18 cellular contexts compared by ENCODE assay signal in genomic region chr16:60107467-60107866, GRCh38.
DNase-seq lines count a peak whose midpoint lies in the region; ATAC-seq, FAIRE-seq and TF ChIP-seq lines count a peak whose summit lies in the region.
"Had no signal": no experiment of that assay in that cellular context is flagged by ENCODE, and none has a peak within 500 bp of the region (broad histone marks: within the 10 kb centered on the region; RNA-seq: fewer than 3 reads in every experiment).

No MANE protein-coding gene starts in this region.

- no peak for TF ChIP-seq POLR2A in heart left ventricle (IDR thresholded peaks at IDR 0.05)

- no peak overlapping the region for H3K27ac ChIP-seq in heart left ventricle
- H3K27ac ChIP-seq: VCaP had no signal

- H3K4me1 ChIP-seq in heart left ventricle, result peaks cover 0 to 7% (median 0%) of the 10 kb centered on the region in 12 donors

- H3K9me3 ChIP-seq in heart left ventricle, result peaks cover 0 to 4% (median 0%) of the 10 kb centered on the region in 12 donors

- no peak for FAIRE-seq in RCC 7860 (lab: Jason Lieb, UNC)
- FAIRE-seq: GM12892 had no signal

- no peaks in the 10 kb centered on the region for H3K27me3 ChIP-seq in heart left ventricle

- 44 to 68% (median 62%) methylated on average over 2 of the region's 2 CpGs for WGBS in heart left ventricle, 4 donors

- H3K36me3 ChIP-seq in heart left ventricle, result no peaks in the 10 kb centered on the region

- peak in 3 of 4 donors; percentile 28 to 66 (median 63) for ATAC-seq in heart left ventricle
- no peak for ATAC-seq in GM19324 (IDR thresholded peaks at IDR 0.05; ENCODE audit: low FRiP score, unreplicated experiment)
- ATAC-seq: esophagus mucosa, mucosa of descending colon had no signal

- no peak overlapping the region for H3K4me3 ChIP-seq in heart left ventricle
- H3K4me3 ChIP-seq: mucosa of descending colon had no signal

- TF ChIP-seq CTCF in heart left ventricle (IDR thresholded peaks at IDR 0.05), result no peak

- intact Hi-C loops in heart left ventricle (cut with DNase I) (no loop called here), cardiac septum (cut with DNase I) (no loop called here)

- peak in 1 of 5 donors; percentile 22 for DNase-seq in heart left ventricle
- DNase-seq in cardiac septum (ENCODE audit: low spot score), result no peak
- DNase-seq in RPMI7951 (ENCODE audit: low read depth), result peak; percentile 58
- peak; percentile 82 for DNase-seq in fibroblast of peridontal ligament (ENCODE audit: extremely low read depth)
- no peak for DNase-seq in RCC 7860 (ENCODE audit: low spot score)
- DNase-seq in DMS53 treated with DMSO at 0.1 percent for 48 hours (lab: John Stamatoyannopoulos, UW; ENCODE audit: unreplicated experiment), result no peak
- no peak for DNase-seq in glomerular visceral epithelial cell (ENCODE audit: extremely low spot score)
- DNase-seq: activated naive CD4-positive, alpha-beta T cell treated with anti-CD3 and anti-CD28 coated beads, Interleukin-2, amount 50 U/mL, for 16 hours; cerebellar nuclear complex; HCEC 1CT; NCI-H446; posterior cingulate gyrus; RPMI8226 had no signal

Comparison
In these comparisons a context has a peak if more than half of its experiments do, and no peak if none do; other contexts are left out.
1. DNase-seq: peak in RPMI7951 (single experiment) and fibroblast of peridontal ligament (single experiment); none in cardiac septum (single experiment), RCC 7860 (single experiment), DMS53 treated with DMSO at 0.1 percent for 48 hours (single experiment) and glomerular visceral epithelial cell (single experiment).